18 cellular contexts compared by ENCODE assay signal in the genomic region with DNA sequence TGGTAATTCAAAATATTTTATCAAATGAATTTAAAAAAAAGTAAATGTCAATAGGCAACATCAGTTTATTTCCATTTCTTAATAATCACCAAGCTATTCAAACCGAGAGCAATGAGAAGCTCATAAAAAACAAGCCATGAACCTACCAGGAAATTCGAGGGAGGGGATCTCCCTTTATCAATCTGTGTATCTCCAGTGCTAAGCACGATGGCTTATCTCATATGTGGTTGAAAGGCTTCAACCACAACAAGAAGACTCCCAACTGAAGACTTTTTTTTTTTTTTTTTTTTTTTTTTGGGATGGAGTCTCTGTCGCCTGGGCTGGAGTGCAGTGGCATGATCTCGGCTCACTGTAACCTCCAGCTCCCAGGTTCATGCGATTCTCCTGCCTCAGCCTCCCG.
A peak's percentile ranks its signal among the peaks of the same experiment; 100 is the strongest.
DNase-seq lines count a peak whose midpoint lies in the region; ATAC-seq, FAIRE-seq and TF ChIP-seq lines count a peak whose summit lies in the region.
"Had no signal": no experiment of that assay in that cellular context is flagged by ENCODE, and none has a peak within 500 bp of the region (broad histone marks: within the 10 kb centered on the region; RNA-seq: fewer than 3 reads in every experiment).

No MANE protein-coding gene starts in this region.

- H3K4me3 Mint-ChIP-seq in nephron, result no peak overlapping the region

- WGBS in right cardiac atrium, result 84% methylated on average over 7 of the region's 7 CpGs

- no peaks in the 10 kb centered on the region for H3K9me3 Mint-ChIP-seq in nephron

- H3K27ac ChIP-seq in SJCRH30 (peak overlapping the region; percentile 39; the same call in 1 of the 2 replicates), right cardiac atrium (ENCODE audit: low read length) (no peak overlapping the region)

- H3K4me1 ChIP-seq in SJCRH30 (peaks cover 15% of the 10 kb centered on the region), right cardiac atrium (ENCODE audit: control insufficient read depth, insufficient read depth, low read length) (peaks cover 3% of the 10 kb centered on the region)

- H3K4me3 ChIP-seq in SJCRH30 (no peak overlapping the region), right cardiac atrium (ENCODE audit: low read length) (no peak overlapping the region)

- ATAC-seq in right cardiac atrium, result no peak
- ATAC-seq: PC-3, Right ventricle myocardium inferior had no signal

- DNase-seq in A172 (ENCODE audit: low spot score), result peak; percentile 34
- no peak for DNase-seq in H54 (ENCODE audit: insufficient read length, low spot score)
- DNase-seq in SJCRH30, result peak in 1 of 2 experiments; percentile 21
- DNase-seq in stimulated activated naive CD4-positive, alpha-beta T cell (lab: John Stamatoyannopoulos, UW), result no peak
- DNase-seq in kidney tubule cell (ENCODE audit: low spot score), result no peak
- no peak for DNase-seq in AG08395 (ENCODE audit: low spot score)
- no peak for DNase-seq in right cardiac atrium
- DNase-seq: 8988T, C1 segment of cervical spinal cord, DMS153, NCI-H1436, NCI-H2029, NCI-H510A, NCI-H82 had no signal

- intact Hi-C loops in right cardiac atrium (cut with DNase I), result no loop called here

- no peak for TF ChIP-seq POLR2A in H54 (IDR thresholded peaks at IDR 0.05; ENCODE audit: low read depth, low read length)

- H3K27me3 ChIP-seq in SJCRH30, result no peaks in the 10 kb centered on the region
- H3K27me3 ChIP-seq in right cardiac atrium (ENCODE audit: control insufficient read depth, insufficient read depth), result no peaks in the 10 kb centered on the region

- no peaks in the 10 kb centered on the region for H3K9me3 ChIP-seq in SJCRH30 (replicated peaks)
- H3K9me3 ChIP-seq in right cardiac atrium (ENCODE audit: control insufficient read depth, low read length), result no peaks in the 10 kb centered on the region

- H3K27ac Mint-ChIP-seq in nephron, result peak overlapping the region in 2 of 3 experiments; percentile 86 to 93

- H3K36me3 ChIP-seq in SJCRH30, result no peaks in the 10 kb centered on the region

- H3K36me3 Mint-ChIP-seq in nephron (ENCODE audit: low read depth), result peaks cover 21% of the 10 kb centered on the region

- no peak for TF ChIP-seq CTCF in nephron (IDR thresholded peaks at IDR 0.05; ENCODE audit: unreplicated experiment in 3 of 3)

- no peaks in the 10 kb centered on the region for H3K27me3 Mint-ChIP-seq in nephron (ENCODE audit: low read depth)

- peaks cover 34% of the 10 kb centered on the region for H3K4me1 Mint-ChIP-seq in nephron

- FAIRE-seq in H54 (lab: Jason Lieb, UNC), result peak; percentile 60
- FAIRE-seq: HTR-8/SVneo had no signal
